In the genomic region with DNA sequence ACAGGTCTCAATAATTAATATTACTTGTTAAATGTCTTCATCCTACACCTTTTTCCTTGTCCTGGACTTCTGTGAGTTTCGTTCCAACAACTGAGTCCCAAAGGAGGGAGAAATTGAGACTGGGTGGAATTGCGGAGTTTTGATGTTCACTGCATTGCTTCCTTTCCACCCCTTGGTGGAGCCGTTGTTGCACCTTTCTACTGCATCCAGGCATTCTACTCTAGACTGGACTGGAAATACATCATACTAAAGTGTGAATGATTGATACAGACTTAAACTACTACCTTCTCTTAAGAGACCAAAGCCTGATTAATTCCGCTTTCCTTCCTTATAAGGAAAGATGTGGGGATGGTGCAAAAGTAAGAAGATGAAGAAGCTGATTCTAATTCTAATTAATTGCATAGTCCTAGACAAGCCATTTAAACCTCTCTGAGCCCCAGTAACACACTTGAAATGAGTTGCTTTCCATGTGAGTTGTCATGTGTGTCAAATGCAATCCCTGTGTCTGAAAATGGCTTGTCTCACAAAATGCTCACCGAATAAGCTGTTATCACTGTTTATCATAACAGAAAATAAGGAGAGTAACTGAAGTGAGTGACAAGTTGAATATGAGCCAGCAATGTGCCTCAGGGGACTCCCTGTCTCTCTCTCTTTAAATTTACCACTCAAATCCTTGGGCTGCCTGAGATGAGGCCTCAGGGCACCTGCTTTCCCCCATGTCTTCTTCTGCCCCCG, we compare ENCODE assay signal across 2 cellular contexts.
A peak's percentile ranks its signal among the peaks of the same experiment; 100 is the strongest.
TF ChIP-seq lines count a peak whose summit lies in the region.

No MANE protein-coding gene starts in this region.

TF ChIP-seq in SK-N-SH, 30 proteins besides CTCF, POLR2A, EP300 and RAD21 (continued from another document):
- TF ChIP-seq SMC3 (IDR thresholded peaks at IDR 0.05; ENCODE audit: low read depth, low read length): peak; percentile 62; the same call in 1 of the 2 replicates

TF ChIP-seq in SK-N-SH treated with all-trans-retinoic acid at 6 μM for 48 hours, 23 proteins besides CTCF, POLR2A, EP300 and RAD21 (continued from another document):
- TF ChIP-seq, protein P1, sequence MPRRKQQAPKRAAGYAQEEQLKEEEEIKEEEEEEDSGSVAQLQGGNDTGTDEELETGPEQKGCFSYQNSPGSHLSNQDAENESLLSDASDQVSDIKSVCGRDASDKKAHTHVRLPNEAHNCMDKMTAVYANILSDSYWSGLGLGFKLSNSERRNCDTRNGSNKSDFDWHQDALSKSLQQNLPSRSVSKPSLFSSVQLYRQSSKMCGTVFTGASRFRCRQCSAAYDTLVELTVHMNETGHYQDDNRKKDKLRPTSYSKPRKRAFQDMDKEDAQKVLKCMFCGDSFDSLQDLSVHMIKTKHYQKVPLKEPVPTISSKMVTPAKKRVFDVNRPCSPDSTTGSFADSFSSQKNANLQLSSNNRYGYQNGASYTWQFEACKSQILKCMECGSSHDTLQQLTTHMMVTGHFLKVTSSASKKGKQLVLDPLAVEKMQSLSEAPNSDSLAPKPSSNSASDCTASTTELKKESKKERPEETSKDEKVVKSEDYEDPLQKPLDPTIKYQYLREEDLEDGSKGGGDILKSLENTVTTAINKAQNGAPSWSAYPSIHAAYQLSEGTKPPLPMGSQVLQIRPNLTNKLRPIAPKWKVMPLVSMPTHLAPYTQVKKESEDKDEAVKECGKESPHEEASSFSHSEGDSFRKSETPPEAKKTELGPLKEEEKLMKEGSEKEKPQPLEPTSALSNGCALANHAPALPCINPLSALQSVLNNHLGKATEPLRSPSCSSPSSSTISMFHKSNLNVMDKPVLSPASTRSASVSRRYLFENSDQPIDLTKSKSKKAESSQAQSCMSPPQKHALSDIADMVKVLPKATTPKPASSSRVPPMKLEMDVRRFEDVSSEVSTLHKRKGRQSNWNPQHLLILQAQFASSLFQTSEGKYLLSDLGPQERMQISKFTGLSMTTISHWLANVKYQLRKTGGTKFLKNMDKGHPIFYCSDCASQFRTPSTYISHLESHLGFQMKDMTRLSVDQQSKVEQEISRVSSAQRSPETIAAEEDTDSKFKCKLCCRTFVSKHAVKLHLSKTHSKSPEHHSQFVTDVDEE (CRISPR knock-in tag; IDR thresholded peaks at IDR 0.05): no peak
- TF ChIP-seq ESRRG (CRISPR knock-in tag; IDR thresholded peaks at IDR 0.05) (no peak), OSR1 (CRISPR knock-in tag; IDR thresholded peaks at IDR 0.05) (no peak), GLIS3 (CRISPR knock-in tag; IDR thresholded peaks at IDR 0.05) (no peak), ZNF8 (CRISPR knock-in tag; IDR thresholded peaks at IDR 0.05) (no peak), ZNF70 (CRISPR knock-in tag; IDR thresholded peaks at IDR 0.05) (no peak), TOX (CRISPR knock-in tag; IDR thresholded peaks at IDR 0.05; ENCODE audit: borderline replicate concordance) (no peak)
- TF ChIP-seq, protein P2, sequence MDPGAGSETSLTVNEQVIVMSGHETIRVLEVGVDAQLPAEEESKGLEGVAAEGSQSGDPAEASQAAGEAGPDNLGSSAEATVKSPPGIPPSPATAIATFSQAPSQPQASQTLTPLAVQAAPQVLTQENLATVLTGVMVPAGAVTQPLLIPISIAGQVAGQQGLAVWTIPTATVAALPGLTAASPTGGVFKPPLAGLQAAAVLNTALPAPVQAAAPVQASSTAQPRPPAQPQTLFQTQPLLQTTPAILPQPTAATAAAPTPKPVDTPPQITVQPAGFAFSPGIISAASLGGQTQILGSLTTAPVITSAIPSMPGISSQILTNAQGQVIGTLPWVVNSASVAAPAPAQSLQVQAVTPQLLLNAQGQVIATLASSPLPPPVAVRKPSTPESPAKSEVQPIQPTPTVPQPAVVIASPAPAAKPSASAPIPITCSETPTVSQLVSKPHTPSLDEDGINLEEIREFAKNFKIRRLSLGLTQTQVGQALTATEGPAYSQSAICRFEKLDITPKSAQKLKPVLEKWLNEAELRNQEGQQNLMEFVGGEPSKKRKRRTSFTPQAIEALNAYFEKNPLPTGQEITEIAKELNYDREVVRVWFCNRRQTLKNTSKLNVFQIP (CRISPR knock-in tag; IDR thresholded peaks at IDR 0.05; ENCODE audit: borderline replicate concordance, low read depth): no peak
TF ChIP-seq in SK-N-SH treated with all-trans-retinoic acid at 6 μM for 48 hours: peak in this region for 0.
